ENCODE assay signal across 1 cellular context in genomic region chr18:45009766-45010165, GRCh38.
TF ChIP-seq lines count a peak whose summit lies in the region.

No MANE protein-coding gene starts in this region.

TF ChIP-seq in H1, 55 proteins besides CTCF, POLR2A, EP300 and RAD21 (continued from another document):
- TF ChIP-seq CHD7 (IDR thresholded peaks at IDR 0.05; ENCODE audit: insufficient replicate concordance, low read length) = no peak
- no peak for TF ChIP-seq CBX8 (IDR thresholded peaks at IDR 0.05; ENCODE audit: borderline replicate concordance, low read depth, low read length)
- no peak for TF ChIP-seq SIN3A (conservative IDR thresholded peaks at IDR 0.05 in 1 of 2, IDR thresholded peaks at IDR 0.05 in 1 of 2; ENCODE audit: low read depth in 1 of 2, low read length in 2 of 2)
- TF ChIP-seq POU5F1 (IDR thresholded peaks at IDR 0.05; ENCODE audit: low read depth, low read length) = no peak
- no peak for TF ChIP-seq FOSL1 (IDR thresholded peaks at IDR 0.05; ENCODE audit: insufficient read depth, low read depth, low read length)
- TF ChIP-seq RXRA (IDR thresholded peaks at IDR 0.05; ENCODE audit: insufficient read depth, low read depth, low read length) = no peak
- no peak for TF ChIP-seq E2F6 (IDR thresholded peaks at IDR 0.05)
- TF ChIP-seq HDAC6 (IDR thresholded peaks at IDR 0.05; ENCODE audit: low read depth, low read length) = no peak
- no peak for TF ChIP-seq GABPA (IDR thresholded peaks at IDR 0.05; ENCODE audit: borderline replicate concordance, insufficient read depth, low read length)
